Comparison of ENCODE assay signal across 17 cellular contexts in genomic region chr15:85760049-85760448, GRCh38.
"Had no signal": no experiment of that assay in that cellular context is flagged by ENCODE, and none has a peak within 500 bp of the region (broad histone marks: within the 10 kb centered on the region; RNA-seq: fewer than 3 reads in every experiment).

No MANE protein-coding gene starts in this region.

- H2AFZ ChIP-seq: neural progenitor cell, parathyroid adenoma had no signal

- H3K36me3 Mint-ChIP-seq: natural killer cell treated with Interleukin-12 subunit alpha and Interleukin-12 subunit beta and Interleukin-15 and Interleukin-18, amount 100 ng/mL, for 72 hours; type B pancreatic cell had no signal

- H3K27me3 ChIP-seq: heart right ventricle, neural progenitor cell, suprapubic skin, thyroid gland had no signal

- H3K9me3 Mint-ChIP-seq: natural killer cell treated with Interleukin-12 subunit alpha and Interleukin-12 subunit beta and Interleukin-15 and Interleukin-18, amount 100 ng/mL, for 72 hours; neural progenitor cell; stimulated activated naive B cell treated with anti-CD40 and anti-IgM and Interleukin-4, amounts not matched to agents 10 μg/mL and 1 μg/mL and 100 μg/mL, for 72 hours; type B pancreatic cell had no signal

- H3K4me3 ChIP-seq: coronary artery, heart right ventricle, lung, neural progenitor cell, suprapubic skin, thyroid gland had no signal

- H3K36me3 ChIP-seq: neural progenitor cell had no signal

- H3K9me3 ChIP-seq: heart right ventricle, suprapubic skin, thyroid gland had no signal

- DNase-seq: effector CD4-positive, alpha-beta T cell; foreskin melanocyte; mesenchymal stem cell; midbrain; occipital lobe; small intestine; stimulated activated CD4-positive, alpha-beta T cell treated with anti-CD3 and anti-CD28 coated beads, Interleukin-4, amount 100 ng/mL, for 1 hour; stimulated activated naive B cell treated with anti-CD40 and anti-IgM and Interleukin-4, amounts not matched to agents 10 μg/mL and 1 μg/mL and 100 μg/mL, for 72 hours had no signal

- H3K27ac Mint-ChIP-seq: natural killer cell treated with Interleukin-12 subunit alpha and Interleukin-12 subunit beta and Interleukin-15 and Interleukin-18, amount 100 ng/mL, for 72 hours; neural progenitor cell; stimulated activated naive B cell treated with anti-CD40 and anti-IgM and Interleukin-4, amounts not matched to agents 10 μg/mL and 1 μg/mL and 100 μg/mL, for 72 hours; type B pancreatic cell had no signal

- H3K27me3 Mint-ChIP-seq: natural killer cell treated with Interleukin-12 subunit alpha and Interleukin-12 subunit beta and Interleukin-15 and Interleukin-18, amount 100 ng/mL, for 72 hours; stimulated activated naive B cell treated with anti-CD40 and anti-IgM and Interleukin-4, amounts not matched to agents 10 μg/mL and 1 μg/mL and 100 μg/mL, for 72 hours; type B pancreatic cell had no signal

- H3K4me2 ChIP-seq: neural progenitor cell had no signal

- H3K27ac ChIP-seq: coronary artery, heart right ventricle, neural progenitor cell, parathyroid adenoma, suprapubic skin, thyroid gland had no signal

- H3K4me1 ChIP-seq: parathyroid adenoma had no signal

- H3K9ac ChIP-seq: neural progenitor cell, parathyroid adenoma had no signal

- H3K4me3 Mint-ChIP-seq: natural killer cell treated with Interleukin-12 subunit alpha and Interleukin-12 subunit beta and Interleukin-15 and Interleukin-18, amount 100 ng/mL, for 72 hours; neural progenitor cell; stimulated activated naive B cell treated with anti-CD40 and anti-IgM and Interleukin-4, amounts not matched to agents 10 μg/mL and 1 μg/mL and 100 μg/mL, for 72 hours; type B pancreatic cell had no signal
